In genomic region chr18:57891707-57892391, GRCh38 we compare ENCODE assay signal across 17 cellular contexts.
DNase-seq lines count a peak whose midpoint lies in the region; ATAC-seq, FAIRE-seq and TF ChIP-seq lines count a peak whose summit lies in the region.
"Had no signal": no experiment of that assay in that cellular context is flagged by ENCODE, and none has a peak within 500 bp of the region (broad histone marks: within the 10 kb centered on the region; RNA-seq: fewer than 3 reads in every experiment).

No MANE protein-coding gene starts in this region.

- FAIRE-seq in keratinocyte (lab: Jason Lieb, UNC): peak; percentile 44
- FAIRE-seq: K562 had no signal

- H3K79me2 ChIP-seq in OCI-LY3 (ENCODE audit: low read length) (no peaks in the 10 kb centered on the region), keratinocyte (ENCODE audit: control insufficient read depth, insufficient read depth, low read length) (no peaks in the 10 kb centered on the region)

- no peaks in the 10 kb centered on the region for H3K4me1 Mint-ChIP-seq in osteocyte (ENCODE audit: unreplicated experiment)
- H3K4me1 Mint-ChIP-seq: CD8-positive, alpha-beta memory T cell; H9; T-helper 17 cell had no signal

- H3K4me2 ChIP-seq in OCI-LY3 (ENCODE audit: low read length) (peak overlapping the region; percentile 31), keratinocyte (ENCODE audit: control insufficient read depth, extremely low read depth, insufficient read depth, low read depth, low read length) (no peak overlapping the region)

- H3K27ac ChIP-seq in OCI-LY3 (ENCODE audit: low read length) (no peak overlapping the region), keratinocyte (ENCODE audit: control insufficient read depth, insufficient read depth, low read length) (no peak overlapping the region), brain microvascular endothelial cell (no peak overlapping the region)
- H3K27ac ChIP-seq: SJSA1 had no signal

- no peak overlapping the region for H3K27ac Mint-ChIP-seq in osteocyte (ENCODE audit: unreplicated experiment)
- H3K27ac Mint-ChIP-seq: CD8-positive, alpha-beta memory T cell; H9; T-helper 17 cell had no signal

- peaks cover 26% of the 10 kb centered on the region for H3K9me3 ChIP-seq in OCI-LY3 (ENCODE audit: insufficient read depth, low read length)
- H3K9me3 ChIP-seq in keratinocyte (ENCODE audit: control insufficient read depth, low read depth, low read length): peaks cover 4% of the 10 kb centered on the region
- H3K9me3 ChIP-seq: SJSA1 had no signal

- H3K36me3 ChIP-seq in OCI-LY3 (replicated peaks; ENCODE audit: low read depth, low read length) (peaks cover 27% of the 10 kb centered on the region), keratinocyte (ENCODE audit: control insufficient read depth in 2 of 2, extremely low read depth in 1 of 2, insufficient read depth in 2 of 2, low read length in 2 of 2) (no peaks in the 10 kb centered on the region), brain microvascular endothelial cell (replicated peaks) (no peaks in the 10 kb centered on the region)
- H3K36me3 ChIP-seq: SJSA1 had no signal

- H3K4me3 ChIP-seq in GM12865 (ENCODE audit: low read depth, low read length) (no peak overlapping the region), OCI-LY3 (ENCODE audit: low read length) (peak overlapping the region; percentile 5; the same call in 1 of the 2 replicates), keratinocyte (ENCODE audit: control insufficient read depth in 2 of 3, extremely low read depth in 1 of 3, insufficient read depth in 2 of 3, low read depth in 1 of 3, low read length in 3 of 3) (no peak overlapping the region), brain microvascular endothelial cell (ENCODE audit: low read depth, low read length) (no peak overlapping the region)
- H3K4me3 ChIP-seq: K562, SJSA1 had no signal

- H3K9me1 ChIP-seq in keratinocyte (ENCODE audit: control insufficient read depth, extremely low read depth, insufficient read depth, low read length): no peaks in the 10 kb centered on the region

- peak; percentile 50 for ATAC-seq in GM21717 (IDR thresholded peaks at IDR 0.05; ENCODE audit: unreplicated experiment)
- no peak for ATAC-seq in omental fat pad (ENCODE audit: low FRiP score)
- ATAC-seq: K562, T-helper 17 cell had no signal

- H2AFZ ChIP-seq in OCI-LY3 (ENCODE audit: low read depth, low read length): no peak overlapping the region
- H2AFZ ChIP-seq in keratinocyte (ENCODE audit: control insufficient read depth, low read length): no peak overlapping the region

- H3K36me3 Mint-ChIP-seq in osteocyte (ENCODE audit: unreplicated experiment): peaks cover 7% of the 10 kb centered on the region
- H3K36me3 Mint-ChIP-seq: CD8-positive, alpha-beta memory T cell had no signal

- H3K9ac ChIP-seq in OCI-LY3 (ENCODE audit: low read length): no peak overlapping the region
- no peak overlapping the region for H3K9ac ChIP-seq in keratinocyte (ENCODE audit: control insufficient read depth, extremely low read depth, insufficient read depth, low read length)

- H3K27me3 Mint-ChIP-seq in osteocyte (ENCODE audit: unreplicated experiment): peaks cover 10% of the 10 kb centered on the region
- H3K27me3 Mint-ChIP-seq: T-helper 17 cell had no signal

- in situ Hi-C loops in brain microvascular endothelial cell (cut with HindIII; ENCODE audit: low pct_ligation_motif_present, low sequenced_read_pairs): no loop called here

- no peaks in the 10 kb centered on the region for H3K27me3 ChIP-seq in OCI-LY3 (ENCODE audit: low read depth, low read length)
- H3K27me3 ChIP-seq in keratinocyte (ENCODE audit: control insufficient read depth, extremely low read depth, insufficient read depth, low read length): no peaks in the 10 kb centered on the region
- no peaks in the 10 kb centered on the region for H3K27me3 ChIP-seq in brain microvascular endothelial cell (replicated peaks)
- H3K27me3 ChIP-seq: SJSA1 had no signal

- H3K4me1 ChIP-seq in OCI-LY3 (ENCODE audit: low read length) (peaks cover 18% of the 10 kb centered on the region), keratinocyte (ENCODE audit: control insufficient read depth, extremely low read depth, insufficient read depth, low read length) (no peaks in the 10 kb centered on the region)
- H3K4me1 ChIP-seq: SJSA1 had no signal

- no peaks in the 10 kb centered on the region for H3K9me3 Mint-ChIP-seq in osteocyte (ENCODE audit: unreplicated experiment)

- H4K20me1 ChIP-seq in OCI-LY3 (ENCODE audit: insufficient read depth, low read length) (no peaks in the 10 kb centered on the region), keratinocyte (ENCODE audit: control insufficient read depth, extremely low read depth, insufficient read depth, low read length) (no peaks in the 10 kb centered on the region)

- TF ChIP-seq CTCF in GM12865 (IDR thresholded peaks at IDR 0.05; ENCODE audit: insufficient read depth, low read depth, low read length, missing control alignments) (no peak), OCI-LY3 (IDR thresholded peaks at IDR 0.05; ENCODE audit: low read depth, low read length) (no peak), keratinocyte (optimal IDR thresholded peaks at IDR 0.05 in 1 of 3, IDR thresholded peaks at IDR 0.05 in 1 of 3, conservative IDR thresholded peaks at IDR 0.05 in 1 of 3; ENCODE audit: extremely low read depth in 1 of 3, insufficient read depth in 2 of 3, low read length in 3 of 3) (no peak), brain microvascular endothelial cell (IDR thresholded peaks at IDR 0.05; ENCODE audit: low read depth, low read length, missing control alignments) (no peak), osteocyte (IDR thresholded peaks at IDR 0.05) (no peak), omental fat pad (IDR thresholded peaks at IDR 0.05) (no peak)

- no peak overlapping the region for H3K4me3 Mint-ChIP-seq in osteocyte (ENCODE audit: unreplicated experiment)
- H3K4me3 Mint-ChIP-seq: CD8-positive, alpha-beta memory T cell; H9; T-helper 17 cell had no signal

- DNase-seq in GM12865 (ENCODE audit: low read depth) (peak; percentile 9), keratinocyte (ENCODE audit: low read depth, low spot score) (no peak), brain microvascular endothelial cell (no peak), osteocyte (ENCODE audit: extremely low spot score, unreplicated experiment) (no peak), omental fat pad (ENCODE audit: low spot score) (no peak)
- DNase-seq: C1 segment of cervical spinal cord; CD8-positive, alpha-beta memory T cell; DND-41; GDM1; H9; NCI-H187; NCI-H526; T-helper 17 cell had no signal

- dilution Hi-C loops in keratinocyte (cut with MboI; ENCODE audit: extremely low pct_ligation_motif_present, low sequenced_read_pairs): loop anchor here (25.0 kb wide), 1 partner anchor 145 kb away; the partner anchor contains the start of gene NEDD4L
